ENCODE assay signal across 20 cellular contexts in genomic region chr11:92384316-92384715, GRCh38.
DNase-seq lines count a peak whose midpoint lies in the region; ATAC-seq and TF ChIP-seq lines count a peak whose summit lies in the region.
"Had no signal": no experiment of that assay in that cellular context is flagged by ENCODE, and none has a peak within 500 bp of the region (broad histone marks: within the 10 kb centered on the region; RNA-seq: fewer than 3 reads in every experiment).

No MANE protein-coding gene starts in this region.

- ATAC-seq in GM23338 (no peak), GM21825 (IDR thresholded peaks at IDR 0.05; ENCODE audit: unreplicated experiment) (no peak)

- H3K27ac ChIP-seq in GM23338 (ENCODE audit: low read depth), result no peak overlapping the region
- H3K27ac ChIP-seq in RWPE1, result no peak overlapping the region
- H3K27ac ChIP-seq: BLaER1, neutrophil, SK-N-MC, thyroid gland had no signal

- peaks cover 99% of the 10 kb centered on the region for H3K79me2 ChIP-seq in GM23338 (replicated peaks; ENCODE audit: insufficient read depth)

- peak overlapping the region; percentile 0; the same call in 1 of the 2 replicates for H3K4me2 ChIP-seq in GM23338
- H3K4me2 ChIP-seq: BLaER1 had no signal

- DNase-seq in GM23338 (ENCODE audit: low spot score) (no peak), astrocyte of the cerebellum (ENCODE audit: low read depth) (peak; percentile 33), foreskin fibroblast (peak; percentile 64 to 82), renal cortical epithelial cell (ENCODE audit: low read depth) (peak; percentile 60), RWPE1 (ENCODE audit: low spot score) (no peak), germinal center (ENCODE audit: low spot score) (no peak)
- DNase-seq in activated T-helper 1 cell treated with anti-CD3 and anti-CD28 coated beads, Interleukin-12 subunit alpha, Interleukin-12 subunit beta, Interleukin-2, Interleukin-4 antibody, amounts not matched to agents 30 ng/mL and 10 ng/mL and 1 ng/mL, durations not matched to agents 14 hours and 24 hours and 36 hours (ENCODE audit: low spot score), result no peak
- DNase-seq: activated CD4-positive, alpha-beta T cell treated with anti-CD3 and anti-CD28 coated beads, Interleukin-2, amount 10 ng/mL, durations not matched to agents 7 days and 5 days; activated naive CD4-positive, alpha-beta T cell treated with Interleukin-2 at 50 U/mL for 16 hours; DMS 273 treated with DMSO at 0.1 percent for 48 hours; effector CD8-positive, alpha-beta T cell; H9; islet precursor cell; NCI-H510A; thyroid gland had no signal

- H3K9me3 Mint-ChIP-seq in GM23338, result no peaks in the 10 kb centered on the region
- no peaks in the 10 kb centered on the region for H3K9me3 Mint-ChIP-seq in activated T-helper 1 cell treated with anti-CD3 and anti-CD28 coated beads, Interleukin-12 subunit alpha, Interleukin-12 subunit beta, Interleukin-2, Interleukin-4 antibody, amounts not matched to agents 30 ng/mL and 10 ng/mL and 1 ng/mL, durations not matched to agents 14 hours and 24 hours and 36 hours
- H3K9me3 Mint-ChIP-seq: activated CD4-positive, alpha-beta T cell treated with anti-CD3 and anti-CD28 coated beads, Interleukin-2, amount 10 ng/mL, durations not matched to agents 7 days and 5 days; H9; mesothelial cell of epicardium had no signal

- TF ChIP-seq CTCF in GM23338 (conservative IDR thresholded peaks at IDR 0.05; ENCODE audit: low read depth in 2 of 2) (no peak), astrocyte of the cerebellum (IDR thresholded peaks at IDR 0.05; ENCODE audit: low read depth, low read length, missing control alignments) (no peak), foreskin fibroblast (IDR thresholded peaks at IDR 0.05; ENCODE audit: low read depth, low read length) (no peak), RWPE1 (conservative IDR thresholded peaks at IDR 0.05; ENCODE audit: low read depth) (no peak)

- H2AFZ ChIP-seq in GM23338, result no peak overlapping the region

- peaks cover 24% of the 10 kb centered on the region for H3K4me1 ChIP-seq in GM23338 (ENCODE audit: insufficient read depth)
- H3K4me1 ChIP-seq: BLaER1, thyroid gland had no signal

- POLR2A ChIA-PET in RWPE1 (lab: Yijun Ruan, JAX; ENCODE audit: low non-redundant PET), result no interaction called here

- CTCF ChIA-PET in RWPE1 (lab: Yijun Ruan, JAX), result interaction anchor here (0.8 kb wide), 1 partner anchor 102 kb away, joined by 5 read pairs; no protein-coding TSS in a partner anchor

- no peaks in the 10 kb centered on the region; the same call in 1 of the 2 replicates for H4K20me1 ChIP-seq in GM23338 (replicated peaks; ENCODE audit: insufficient read depth)
- H4K20me1 ChIP-seq: BLaER1 had no signal

- no peak overlapping the region for H3K4me3 Mint-ChIP-seq in GM23338
- H3K4me3 Mint-ChIP-seq in activated T-helper 1 cell treated with anti-CD3 and anti-CD28 coated beads, Interleukin-12 subunit alpha, Interleukin-12 subunit beta, Interleukin-2, Interleukin-4 antibody, amounts not matched to agents 30 ng/mL and 10 ng/mL and 1 ng/mL, durations not matched to agents 14 hours and 24 hours and 36 hours, result no peak overlapping the region
- H3K4me3 Mint-ChIP-seq: activated CD4-positive, alpha-beta T cell treated with anti-CD3 and anti-CD28 coated beads, Interleukin-2, amount 10 ng/mL, durations not matched to agents 7 days and 5 days; H9; mesothelial cell of epicardium had no signal

- no peak overlapping the region for H3K27ac Mint-ChIP-seq in GM23338
- no peak overlapping the region for H3K27ac Mint-ChIP-seq in activated T-helper 1 cell treated with anti-CD3 and anti-CD28 coated beads, Interleukin-12 subunit alpha, Interleukin-12 subunit beta, Interleukin-2, Interleukin-4 antibody, amounts not matched to agents 30 ng/mL and 10 ng/mL and 1 ng/mL, durations not matched to agents 14 hours and 24 hours and 36 hours
- H3K27ac Mint-ChIP-seq: activated CD4-positive, alpha-beta T cell treated with anti-CD3 and anti-CD28 coated beads, Interleukin-2, amount 10 ng/mL, durations not matched to agents 7 days and 5 days; H9 had no signal

- no peaks in the 10 kb centered on the region for H3F3A ChIP-seq in GM23338 (replicated peaks; ENCODE audit: low read depth)

- peaks cover 65% of the 10 kb centered on the region for H3K4me1 Mint-ChIP-seq in GM23338
- H3K4me1 Mint-ChIP-seq in activated T-helper 1 cell treated with anti-CD3 and anti-CD28 coated beads, Interleukin-12 subunit alpha, Interleukin-12 subunit beta, Interleukin-2, Interleukin-4 antibody, amounts not matched to agents 30 ng/mL and 10 ng/mL and 1 ng/mL, durations not matched to agents 14 hours and 24 hours and 36 hours (ENCODE audit: low read depth), result no peaks in the 10 kb centered on the region
- H3K4me1 Mint-ChIP-seq: activated CD4-positive, alpha-beta T cell treated with anti-CD3 and anti-CD28 coated beads, Interleukin-2, amount 10 ng/mL, durations not matched to agents 7 days and 5 days had no signal

- no peak overlapping the region for H3K4me3 ChIP-seq in GM23338
- no peak overlapping the region for H3K4me3 ChIP-seq in astrocyte of the cerebellum (ENCODE audit: low read depth, low read length)
- H3K4me3 ChIP-seq in foreskin fibroblast (ENCODE audit: low read depth in 1 of 2, low read length in 2 of 2), result no peak overlapping the region
- H3K4me3 ChIP-seq: BLaER1, SK-N-MC, thyroid gland had no signal

- intact Hi-C loops in activated T-helper 1 cell treated with anti-CD3 and anti-CD28 coated beads, Interleukin-12 subunit alpha, Interleukin-12 subunit beta, Interleukin-2, Interleukin-4 antibody, amounts not matched to agents 30 ng/mL and 10 ng/mL and 1 ng/mL, durations not matched to agents 14 hours and 24 hours and 36 hours (cut with micrococcal nuclease), result no loop called here

- H3K27me3 ChIP-seq in GM23338 (ENCODE audit: insufficient read depth), result no peaks in the 10 kb centered on the region
- H3K27me3 ChIP-seq: BLaER1, neutrophil, thyroid gland had no signal

- H3K9me2 ChIP-seq in GM23338 (ENCODE audit: insufficient read depth), result no peaks in the 10 kb centered on the region

- H3K36me3 Mint-ChIP-seq in GM23338 (ENCODE audit: low read depth), result no peaks in the 10 kb centered on the region; the same call in 1 of the 3 replicates
- H3K36me3 Mint-ChIP-seq in activated T-helper 1 cell treated with anti-CD3 and anti-CD28 coated beads, Interleukin-12 subunit alpha, Interleukin-12 subunit beta, Interleukin-2, Interleukin-4 antibody, amounts not matched to agents 30 ng/mL and 10 ng/mL and 1 ng/mL, durations not matched to agents 14 hours and 24 hours and 36 hours (ENCODE audit: low read depth), result no peaks in the 10 kb centered on the region
- H3K36me3 Mint-ChIP-seq: mesothelial cell of epicardium had no signal

- H3K36me3 ChIP-seq in GM23338 (ENCODE audit: insufficient read depth), result no peaks in the 10 kb centered on the region
- H3K36me3 ChIP-seq: BLaER1, neutrophil, thyroid gland had no signal

- in situ Hi-C loops in astrocyte of the cerebellum (cut with HindIII; ENCODE audit: low sequenced_read_pairs), result no loop called here

- peaks cover 6% of the 10 kb centered on the region for H3K27me3 Mint-ChIP-seq in GM23338 (ENCODE audit: insufficient read depth, low read depth, poor library complexity)
- H3K27me3 Mint-ChIP-seq in activated T-helper 1 cell treated with anti-CD3 and anti-CD28 coated beads, Interleukin-12 subunit alpha, Interleukin-12 subunit beta, Interleukin-2, Interleukin-4 antibody, amounts not matched to agents 30 ng/mL and 10 ng/mL and 1 ng/mL, durations not matched to agents 14 hours and 24 hours and 36 hours (ENCODE audit: insufficient read depth), result peaks cover 3% of the 10 kb centered on the region
- H3K27me3 Mint-ChIP-seq: activated CD4-positive, alpha-beta T cell treated with anti-CD3 and anti-CD28 coated beads, Interleukin-2, amount 10 ng/mL, durations not matched to agents 7 days and 5 days had no signal

TF ChIP-seq in GM23338, 12 proteins besides CTCF, POLR2A, EP300 and RAD21:
- TF ChIP-seq ZNF114 (CRISPR knock-in tag; IDR thresholded peaks at IDR 0.05) (no peak), NANOG (IDR thresholded peaks at IDR 0.05; ENCODE audit: borderline replicate concordance) (no peak), CREB1 (CRISPR knock-in tag; IDR thresholded peaks at IDR 0.05; ENCODE audit: low read depth) (no peak), EZH2phosphoT487 (IDR thresholded peaks at IDR 0.05; ENCODE audit: unreplicated experiment) (no peak), STAT1 (IDR thresholded peaks at IDR 0.05; ENCODE audit: unreplicated experiment) (no peak), ZNF331 (CRISPR knock-in tag; IDR thresholded peaks at IDR 0.05; ENCODE audit: low read depth) (no peak), ETS1 (IDR thresholded peaks at IDR 0.05) (no peak), JUNB (IDR thresholded peaks at IDR 0.05; ENCODE audit: unreplicated experiment) (no peak)
TF ChIP-seq in GM23338: peak in this region for 0.

Comparison
In these comparisons a context has a peak if more than half of its experiments do, and no peak if none do; other contexts are left out.
1. DNase-seq: peak in astrocyte of the cerebellum (single experiment), foreskin fibroblast (2 of 2) and renal cortical epithelial cell (single experiment); none in GM23338 (single experiment), RWPE1 (single experiment), activated T-helper 1 cell treated with anti-CD3 and anti-CD28 coated beads, Interleukin-12 subunit alpha, Interleukin-12 subunit beta, Interleukin-2, Interleukin-4 antibody, amounts not matched to agents 30 ng/mL and 10 ng/mL and 1 ng/mL, durations not matched to agents 14 hours and 24 hours and 36 hours (single experiment) and germinal center (single experiment).